In the genomic region with DNA sequence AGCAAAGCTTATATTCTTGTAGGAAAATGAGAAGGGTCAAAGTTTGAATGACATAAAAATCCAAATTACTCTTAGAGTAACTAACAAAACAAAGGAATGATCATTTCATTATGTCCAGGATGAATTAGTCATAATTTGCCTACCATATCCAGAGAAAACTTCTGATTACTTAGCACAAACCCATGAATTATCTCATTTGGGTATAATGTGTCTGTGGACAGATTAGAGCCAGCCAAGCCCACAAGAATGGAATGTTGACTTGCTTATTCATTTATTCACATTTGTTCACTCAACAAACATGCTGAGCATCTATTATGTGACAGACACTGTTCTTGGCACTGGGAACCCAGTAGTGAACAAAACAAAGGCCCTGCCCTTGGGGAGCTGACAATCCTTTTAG, we compare ENCODE assay signal across 19 cellular contexts.
"Had no signal": no experiment of that assay in that cellular context is flagged by ENCODE, and none has a peak within 500 bp of the region (broad histone marks: within the 10 kb centered on the region; RNA-seq: fewer than 3 reads in every experiment).

No MANE protein-coding gene starts in this region.

- H3K36me3 ChIP-seq: right atrium auricular region, upper lobe of left lung, WERI-Rb-1 had no signal

- ATAC-seq: activated CD4-positive, alpha-beta T cell treated with anti-CD3 and anti-CD28 coated beads for 36 hours; activated T-cell treated with anti-CD3 and anti-CD28 coated beads, Interleukin-2, amount 50 U/mL, for 4 hours; left ventricle myocardium superior; T-helper 17 cell had no signal

- H3K4me3 ChIP-seq: right atrium auricular region, upper lobe of left lung had no signal

- H3K27ac ChIP-seq: right atrium auricular region, upper lobe of left lung, WERI-Rb-1 had no signal

- DNase-seq: activated CD4-positive, alpha-beta memory T cell treated with anti-CD3 and anti-CD28 coated beads, Interleukin-2, amount 10 ng/mL, durations not matched to agents 7 days and 5 days; activated CD4-positive, alpha-beta T cell treated with anti-CD3 and anti-CD28 coated beads for 36 hours; activated effector memory CD4-positive, alpha-beta T cell treated with Interleukin-2 at 50 U/mL for 16 hours; activated T-cell treated with anti-CD3 and anti-CD28 coated beads, Interleukin-2, amount 50 U/mL, for 4 hours; cerebellar nuclear complex; effector memory CD4-positive, alpha-beta T cell; hippocampal formation; kidney; left ventricle myocardium superior; mesenchymal stem cell; nucleus accumbens; small intestine; stimulated activated CD4-positive, alpha-beta T cell treated with anti-CD3 and anti-CD28 coated beads, Interleukin-4, amount 100 ng/mL, for 4 hours; stimulated activated CD8-positive, alpha-beta memory T cell treated with anti-CD3 and anti-CD28 coated beads, Interleukin-4, amount 100 ng/mL, for 48 hours; stimulated activated naive CD4-positive, alpha-beta T cell treated with Interleukin-2 at 50 U/mL for 16 hours; T-helper 17 cell; upper lobe of left lung; WERI-Rb-1 had no signal

- H3K9me3 ChIP-seq: right atrium auricular region, upper lobe of left lung had no signal

- H3K27me3 ChIP-seq: right atrium auricular region, upper lobe of left lung had no signal
